ENCODE assay signal across 12 cellular contexts in the genomic region with DNA sequence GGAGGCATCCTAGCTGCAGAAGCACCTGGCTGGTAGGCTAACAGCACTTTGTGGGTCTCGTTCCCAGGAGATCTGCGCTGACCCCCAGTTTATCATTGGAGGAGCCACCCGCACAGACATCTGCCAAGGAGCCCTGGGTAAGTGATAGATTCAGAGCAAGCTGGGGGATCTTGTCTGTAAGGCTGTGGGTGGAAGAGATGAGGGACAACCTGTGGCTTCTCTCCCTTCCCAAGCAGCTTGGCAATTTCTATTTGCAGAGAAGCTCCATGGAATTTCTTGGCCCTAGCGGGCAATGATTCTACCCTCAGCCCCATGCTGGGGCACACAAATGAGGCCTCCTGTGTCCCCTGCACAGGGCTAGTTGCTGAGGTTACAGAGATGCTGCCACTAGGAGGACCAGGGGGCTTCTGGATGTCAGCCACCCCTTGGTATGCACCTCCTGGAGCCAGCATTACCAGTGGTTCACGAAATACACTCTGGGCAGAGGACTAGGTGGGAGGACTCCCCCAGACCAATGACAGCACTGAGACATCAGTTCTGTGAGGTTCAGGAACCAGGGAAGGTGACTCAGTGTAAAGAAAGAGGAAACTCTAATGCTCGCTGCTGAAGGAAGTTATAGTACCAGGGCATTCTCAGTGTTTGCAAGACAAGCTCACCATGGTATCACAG. TPM values are rescaled to one million over a fixed set of nuclear protein-coding genes. Genes with fewer than 3 reads are reported as not detected.
DNase-seq lines count a peak whose midpoint lies in the region; ATAC-seq and TF ChIP-seq lines count a peak whose summit lies in the region.
"Had no signal": no experiment of that assay in that cellular context is flagged by ENCODE, and none has a peak within 500 bp of the region (broad histone marks: within the 10 kb centered on the region; RNA-seq: fewer than 3 reads in every experiment).

No MANE protein-coding gene starts in this region.

- peak overlapping the region; percentile 95 for H3K27ac Mint-ChIP-seq in HFFc6
- H3K27ac Mint-ChIP-seq in dendritic cell treated with granulocyte-macrophage colony-stimulating factor and Interleukin-4, amounts not matched to agents 40 ng/mL and 50 ng/mL, for 4 days = peak overlapping the region; percentile 81
- H3K27ac Mint-ChIP-seq: activated naive CD4-positive, alpha-beta T cell treated with anti-CD3 and anti-CD28 coated beads, Interleukin-2, amount 50 U/mL, for 24 hours had no signal

- TF ChIP-seq CTCF in HFFc6 (IDR thresholded peaks at IDR 0.05) (peak; percentile 22; the same call in 1 of the 2 replicates), RWPE2 (IDR thresholded peaks at IDR 0.05; ENCODE audit: poor library complexity, severe bottlenecking) (no peak), smooth muscle cell (IDR thresholded peaks at IDR 0.05; ENCODE audit: borderline replicate concordance, insufficient read depth, poor library complexity, severe bottlenecking) (no peak)

- H3K27me3 ChIP-seq in RWPE2 (ENCODE audit: insufficient read depth, poor library complexity, severe bottlenecking) (no peaks in the 10 kb centered on the region), smooth muscle cell (ENCODE audit: low read depth) (no peaks in the 10 kb centered on the region)

- 83% methylated on average over 6 of the region's 6 CpGs for WGBS in smooth muscle cell (ENCODE audit: low lambda C conversion rate)

- no peak overlapping the region for H3K4me2 ChIP-seq in smooth muscle cell

- H3K9me3 Mint-ChIP-seq in HFFc6 = no peaks in the 10 kb centered on the region
- no peaks in the 10 kb centered on the region for H3K9me3 Mint-ChIP-seq in dendritic cell treated with granulocyte-macrophage colony-stimulating factor and Interleukin-4, amounts not matched to agents 40 ng/mL and 50 ng/mL, for 4 days
- H3K9me3 Mint-ChIP-seq: activated naive CD4-positive, alpha-beta T cell treated with anti-CD3 and anti-CD28 coated beads, Interleukin-2, amount 50 U/mL, for 24 hours had no signal

- no peak overlapping the region for H3K9ac ChIP-seq in smooth muscle cell (ENCODE audit: low read depth)
- H3K9ac ChIP-seq: KMS-11 had no signal

- H2AFZ ChIP-seq in smooth muscle cell (ENCODE audit: low read depth) = no peak overlapping the region

- H3K79me2 ChIP-seq in smooth muscle cell (ENCODE audit: low read depth) = peaks cover 57% of the 10 kb centered on the region

- H3K4me1 ChIP-seq in RWPE2 (ENCODE audit: insufficient read depth, poor library complexity, severe bottlenecking) (peaks cover 51% of the 10 kb centered on the region), smooth muscle cell (ENCODE audit: low read depth) (peaks cover 22% of the 10 kb centered on the region)

- ATAC-seq in RWPE2 (ENCODE audit: low read depth) = no peak
- ATAC-seq: Right ventricle myocardium inferior had no signal

- peaks cover 88% of the 10 kb centered on the region for H3K4me1 Mint-ChIP-seq in HFFc6 (ENCODE audit: low read depth)
- peaks cover 90% of the 10 kb centered on the region for H3K4me1 Mint-ChIP-seq in dendritic cell treated with granulocyte-macrophage colony-stimulating factor and Interleukin-4, amounts not matched to agents 40 ng/mL and 50 ng/mL, for 4 days (ENCODE audit: low read depth)

- peaks cover 66% of the 10 kb centered on the region for H3K36me3 Mint-ChIP-seq in HFFc6 (ENCODE audit: low read depth)
- peaks cover 71% of the 10 kb centered on the region for H3K36me3 Mint-ChIP-seq in dendritic cell treated with granulocyte-macrophage colony-stimulating factor and Interleukin-4, amounts not matched to agents 40 ng/mL and 50 ng/mL, for 4 days (ENCODE audit: low read depth)

- no peak overlapping the region for H3K4me3 Mint-ChIP-seq in HFFc6
- H3K4me3 Mint-ChIP-seq in dendritic cell treated with granulocyte-macrophage colony-stimulating factor and Interleukin-4, amounts not matched to agents 40 ng/mL and 50 ng/mL, for 4 days = no peak overlapping the region

- H4K20me1 ChIP-seq in smooth muscle cell (ENCODE audit: low read depth) = peaks cover 51% of the 10 kb centered on the region

- H3K27ac ChIP-seq in RWPE2 (ENCODE audit: poor library complexity, severe bottlenecking) (peak overlapping the region; percentile 94), smooth muscle cell (ENCODE audit: low read depth) (peak overlapping the region; percentile 84)

- H3K9me3 ChIP-seq in RWPE2 (ENCODE audit: severe bottlenecking) (no peaks in the 10 kb centered on the region), smooth muscle cell (replicated peaks; ENCODE audit: low read depth) (no peaks in the 10 kb centered on the region)

- H3K36me3 ChIP-seq in RWPE2 (ENCODE audit: low read depth) (peaks cover 74% of the 10 kb centered on the region), smooth muscle cell (ENCODE audit: low read depth) (no peaks in the 10 kb centered on the region)

- intact Hi-C loops in dendritic cell treated with granulocyte-macrophage colony-stimulating factor and Interleukin-4, amounts not matched to agents 40 ng/mL and 50 ng/mL, for 4 days (cut with micrococcal nuclease) = loop anchor here (1.0 to 10.0 kb wide), 2 partner anchors 8 to 127 kb away; a partner anchor contains a TSS

- H3K4me3 ChIP-seq in RWPE2 (ENCODE audit: severe bottlenecking) (no peak overlapping the region), smooth muscle cell (no peak overlapping the region)

- DNase-seq in HFFc6 = peak; percentile 52
- no peak for DNase-seq in RWPE2 (ENCODE audit: low spot score)
- no peak for DNase-seq in smooth muscle cell (lab: John Stamatoyannopoulos, UW; ENCODE audit: unreplicated experiment)
- no peak for DNase-seq in amygdala (lab: John Stamatoyannopoulos, UW)
- DNase-seq in globus pallidus (ENCODE audit: low spot score) = no peak
- no peak for DNase-seq in DMS153 (lab: John Stamatoyannopoulos, UW)
- DNase-seq: foreskin melanocyte had no signal

- peaks cover 8% of the 10 kb centered on the region for H3K27me3 Mint-ChIP-seq in HFFc6 (ENCODE audit: insufficient read depth)
- no peaks in the 10 kb centered on the region for H3K27me3 Mint-ChIP-seq in dendritic cell treated with granulocyte-macrophage colony-stimulating factor and Interleukin-4, amounts not matched to agents 40 ng/mL and 50 ng/mL, for 4 days
- H3K27me3 Mint-ChIP-seq: activated naive CD4-positive, alpha-beta T cell treated with anti-CD3 and anti-CD28 coated beads, Interleukin-2, amount 50 U/mL, for 24 hours had no signal

- peaks cover 33% of the 10 kb centered on the region for H3F3A ChIP-seq in smooth muscle cell (ENCODE audit: low read depth)

RNA-seq across cellular contexts. Expression of a gene that starts 5.5 kb away (rescaled TPM):
- total RNA-seq in HFFc6 (2021; fragmentation: NEBNext Ultra II Directional; extraction: Animal tissue kit (Norgen Biotek cat#: 25700)) = 100 to 1,000 TPM; 380 to 424 (median 413) TPM
- total RNA-seq in smooth muscle cell = 213 and 229 TPM in 2 replicates
- 182 and 210 TPM in 2 replicates for polyA plus RNA-seq in smooth muscle cell

RNA-seq across cellular contexts. Expression of a gene that starts 52.3 kb away (rescaled TPM):
- total RNA-seq in HFFc6 (2021; fragmentation: NEBNext Ultra II Directional; extraction: Animal tissue kit (Norgen Biotek cat#: 25700)) = not detected
- total RNA-seq in smooth muscle cell = not detected in 2 replicates
- 0.74 TPM in 1 of 2 replicates, not detected in the other for polyA plus RNA-seq in smooth muscle cell
- total RNA-seq: Right ventricle myocardium inferior had no signal
- polyA plus RNA-seq: neural cell had no signal
